ENCODE assay signal across 9 cellular contexts in the genomic region with DNA sequence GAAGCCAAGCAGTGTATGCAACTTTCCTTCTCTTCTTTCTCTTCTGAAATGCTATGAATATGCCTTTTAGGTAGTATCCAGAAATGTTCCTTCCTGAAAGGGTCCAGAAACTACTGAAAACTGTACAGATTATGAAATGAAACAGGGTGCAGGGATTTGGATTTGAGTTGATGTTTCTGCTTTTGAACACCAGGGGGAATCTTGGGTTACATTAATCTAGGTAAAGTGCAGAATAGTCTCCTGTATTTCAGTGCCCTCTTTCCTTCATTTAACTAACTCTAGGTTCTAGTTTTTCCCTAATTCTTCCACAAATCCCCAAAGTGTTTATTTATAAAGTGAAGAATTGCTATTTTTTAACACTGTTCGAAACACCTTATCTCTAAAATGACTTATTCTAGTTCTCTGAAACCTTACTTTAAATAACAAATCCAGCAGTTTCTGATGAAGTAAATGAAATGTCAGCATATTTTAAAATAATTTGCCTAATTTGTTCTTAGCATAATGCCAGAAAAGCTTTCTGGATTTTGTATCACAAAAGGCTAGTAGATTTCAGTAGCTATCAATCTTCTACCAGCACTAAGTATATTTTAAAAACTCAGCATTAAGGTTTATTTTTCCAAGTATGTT.
A peak's percentile ranks its signal among the peaks of the same experiment; 100 is the strongest.
DNase-seq lines count a peak whose midpoint lies in the region; FAIRE-seq and TF ChIP-seq lines count a peak whose summit lies in the region.
"Had no signal": no experiment of that assay in that cellular context is flagged by ENCODE, and none has a peak within 500 bp of the region (broad histone marks: within the 10 kb centered on the region; RNA-seq: fewer than 3 reads in every experiment).

No MANE protein-coding gene starts in this region.

- TF ChIP-seq CTCF in astrocyte (IDR thresholded peaks at IDR 0.05; ENCODE audit: insufficient read depth, low read depth, low read length) (peak; percentile 55), mesothelial cell of epicardium (IDR thresholded peaks at IDR 0.05; ENCODE audit: unreplicated experiment) (peak; percentile 66)

- no peak overlapping the region for H2AFZ ChIP-seq in astrocyte (ENCODE audit: low read depth, low read length)

- H4K20me1 ChIP-seq in astrocyte (ENCODE audit: insufficient read depth, low read length): no peaks in the 10 kb centered on the region

- H3K27me3 Mint-ChIP-seq in astrocyte (ENCODE audit: low read depth, unreplicated experiment): no peaks in the 10 kb centered on the region
- H3K27me3 Mint-ChIP-seq in mesothelial cell of epicardium (ENCODE audit: low read depth): no peaks in the 10 kb centered on the region
- H3K27me3 Mint-ChIP-seq: CD4-positive, CD25-positive, alpha-beta regulatory T cell had no signal

- H3K4me3 ChIP-seq in astrocyte (ENCODE audit: insufficient read depth, low read depth, low read length): no peak overlapping the region

- DNase-seq in NCI-H446 (lab: John Stamatoyannopoulos, UW): peak; percentile 25 to 31
- DNase-seq in NCI-H446 treated with DMSO at 0.1 percent for 48 hours (lab: John Stamatoyannopoulos, UW): no peak
- peak; percentile 1 for DNase-seq in astrocyte (ENCODE audit: low read depth)
- no peak for DNase-seq in mesothelial cell of epicardium (ENCODE audit: low spot score in 2 of 2, unreplicated experiment in 2 of 2)
- no peak for DNase-seq in activated CD4-positive, alpha-beta T cell treated with anti-CD3 and anti-CD28 coated beads, Interleukin-2, amount 50 U/mL, for 1 hour
- DNase-seq in cortex of kidney (lab: John Stamatoyannopoulos, UW): no peak
- no peak for DNase-seq in medulla oblongata (ENCODE audit: extremely low spot score)
- DNase-seq: CD4-positive, CD25-positive, alpha-beta regulatory T cell had no signal

- no peak for TF ChIP-seq EP300 in Ishikawa (IDR thresholded peaks at IDR 0.05; ENCODE audit: borderline replicate concordance)

- no peak overlapping the region for H3K9ac ChIP-seq in astrocyte (ENCODE audit: low read length)

- H3K4me1 Mint-ChIP-seq in astrocyte (ENCODE audit: low read depth, unreplicated experiment): no peaks in the 10 kb centered on the region
- H3K4me1 Mint-ChIP-seq in mesothelial cell of epicardium: peaks cover 48% of the 10 kb centered on the region
- H3K4me1 Mint-ChIP-seq: CD4-positive, CD25-positive, alpha-beta regulatory T cell had no signal

- H3K36me3 ChIP-seq in astrocyte (ENCODE audit: insufficient read depth, low read length): no peaks in the 10 kb centered on the region

- H3K4me2 ChIP-seq in astrocyte (ENCODE audit: low read length): no peak overlapping the region

- no peak for FAIRE-seq in astrocyte (lab: Jason Lieb, UNC)

- H3K27me3 ChIP-seq in astrocyte (ENCODE audit: insufficient read depth, low read length): no peaks in the 10 kb centered on the region

- no peaks in the 10 kb centered on the region for H3K9me3 ChIP-seq in astrocyte (ENCODE audit: insufficient read depth, low read depth, low read length)

- no peaks in the 10 kb centered on the region for H3K4me1 ChIP-seq in astrocyte (ENCODE audit: insufficient read depth, low read length)

- H3K4me3 Mint-ChIP-seq in astrocyte (ENCODE audit: unreplicated experiment): no peak overlapping the region
- H3K4me3 Mint-ChIP-seq in mesothelial cell of epicardium: no peak overlapping the region
- H3K4me3 Mint-ChIP-seq: CD4-positive, CD25-positive, alpha-beta regulatory T cell had no signal

- H3K36me3 Mint-ChIP-seq in astrocyte (ENCODE audit: low read depth, unreplicated experiment) (no peaks in the 10 kb centered on the region), mesothelial cell of epicardium (no peaks in the 10 kb centered on the region)
- H3K36me3 Mint-ChIP-seq: CD4-positive, CD25-positive, alpha-beta regulatory T cell had no signal

- no peaks in the 10 kb centered on the region for H3K79me2 ChIP-seq in astrocyte (ENCODE audit: insufficient read depth, low read length)

- TF ChIP-seq RAD21 in Ishikawa (IDR thresholded peaks at IDR 0.05; ENCODE audit: low read depth): peak; percentile 50

- H3K27ac Mint-ChIP-seq in astrocyte (ENCODE audit: unreplicated experiment) (no peak overlapping the region), mesothelial cell of epicardium (no peak overlapping the region)
- H3K27ac Mint-ChIP-seq: CD4-positive, CD25-positive, alpha-beta regulatory T cell had no signal

- no peak overlapping the region for H3K27ac ChIP-seq in astrocyte (ENCODE audit: low read depth, low read length)

- H3K9me3 Mint-ChIP-seq in astrocyte (ENCODE audit: unreplicated experiment): no peaks in the 10 kb centered on the region
- peaks cover 4% of the 10 kb centered on the region for H3K9me3 Mint-ChIP-seq in mesothelial cell of epicardium

TF ChIP-seq in Ishikawa, 13 proteins besides CTCF, POLR2A, EP300 and RAD21:
- TF ChIP-seq TCF12 (IDR thresholded peaks at IDR 0.05; ENCODE audit: low read depth) (no peak), EGR1 (IDR thresholded peaks at IDR 0.05) (no peak), NFIC (IDR thresholded peaks at IDR 0.05) (no peak), TEAD4 (IDR thresholded peaks at IDR 0.05) (no peak), FOXM1 (IDR thresholded peaks at IDR 0.05; ENCODE audit: borderline replicate concordance, low read depth) (no peak), CREB1 (IDR thresholded peaks at IDR 0.05; ENCODE audit: low read depth) (no peak)
- TF ChIP-seq, protein P1, sequence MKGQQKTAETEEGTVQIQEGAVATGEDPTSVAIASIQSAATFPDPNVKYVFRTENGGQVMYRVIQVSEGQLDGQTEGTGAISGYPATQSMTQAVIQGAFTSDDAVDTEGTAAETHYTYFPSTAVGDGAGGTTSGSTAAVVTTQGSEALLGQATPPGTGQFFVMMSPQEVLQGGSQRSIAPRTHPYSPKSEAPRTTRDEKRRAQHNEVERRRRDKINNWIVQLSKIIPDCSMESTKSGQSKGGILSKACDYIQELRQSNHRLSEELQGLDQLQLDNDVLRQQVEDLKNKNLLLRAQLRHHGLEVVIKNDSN (IDR thresholded peaks at IDR 0.05): no peak
- TF ChIP-seq, protein P2, sequence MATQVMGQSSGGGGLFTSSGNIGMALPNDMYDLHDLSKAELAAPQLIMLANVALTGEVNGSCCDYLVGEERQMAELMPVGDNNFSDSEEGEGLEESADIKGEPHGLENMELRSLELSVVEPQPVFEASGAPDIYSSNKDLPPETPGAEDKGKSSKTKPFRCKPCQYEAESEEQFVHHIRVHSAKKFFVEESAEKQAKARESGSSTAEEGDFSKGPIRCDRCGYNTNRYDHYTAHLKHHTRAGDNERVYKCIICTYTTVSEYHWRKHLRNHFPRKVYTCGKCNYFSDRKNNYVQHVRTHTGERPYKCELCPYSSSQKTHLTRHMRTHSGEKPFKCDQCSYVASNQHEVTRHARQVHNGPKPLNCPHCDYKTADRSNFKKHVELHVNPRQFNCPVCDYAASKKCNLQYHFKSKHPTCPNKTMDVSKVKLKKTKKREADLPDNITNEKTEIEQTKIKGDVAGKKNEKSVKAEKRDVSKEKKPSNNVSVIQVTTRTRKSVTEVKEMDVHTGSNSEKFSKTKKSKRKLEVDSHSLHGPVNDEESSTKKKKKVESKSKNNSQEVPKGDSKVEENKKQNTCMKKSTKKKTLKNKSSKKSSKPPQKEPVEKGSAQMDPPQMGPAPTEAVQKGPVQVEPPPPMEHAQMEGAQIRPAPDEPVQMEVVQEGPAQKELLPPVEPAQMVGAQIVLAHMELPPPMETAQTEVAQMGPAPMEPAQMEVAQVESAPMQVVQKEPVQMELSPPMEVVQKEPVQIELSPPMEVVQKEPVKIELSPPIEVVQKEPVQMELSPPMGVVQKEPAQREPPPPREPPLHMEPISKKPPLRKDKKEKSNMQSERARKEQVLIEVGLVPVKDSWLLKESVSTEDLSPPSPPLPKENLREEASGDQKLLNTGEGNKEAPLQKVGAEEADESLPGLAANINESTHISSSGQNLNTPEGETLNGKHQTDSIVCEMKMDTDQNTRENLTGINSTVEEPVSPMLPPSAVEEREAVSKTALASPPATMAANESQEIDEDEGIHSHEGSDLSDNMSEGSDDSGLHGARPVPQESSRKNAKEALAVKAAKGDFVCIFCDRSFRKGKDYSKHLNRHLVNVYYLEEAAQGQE (IDR thresholded peaks at IDR 0.05; ENCODE audit: low read depth): no peak
- TF ChIP-seq, protein P3, sequence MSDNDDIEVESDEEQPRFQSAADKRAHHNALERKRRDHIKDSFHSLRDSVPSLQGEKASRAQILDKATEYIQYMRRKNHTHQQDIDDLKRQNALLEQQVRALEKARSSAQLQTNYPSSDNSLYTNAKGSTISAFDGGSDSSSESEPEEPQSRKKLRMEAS (IDR thresholded peaks at IDR 0.05): no peak

Comparison
In these comparisons a context has a peak if more than half of its experiments do, and no peak if none do; other contexts are left out.
1. DNase-seq: peak in NCI-H446 (2 of 2) and astrocyte (single experiment); none in NCI-H446 treated with DMSO at 0.1 percent for 48 hours (single experiment), mesothelial cell of epicardium (0 of 2), activated CD4-positive, alpha-beta T cell treated with anti-CD3 and anti-CD28 coated beads, Interleukin-2, amount 50 U/mL, for 1 hour (single experiment), cortex of kidney (single experiment) and medulla oblongata (single experiment).